Comparison of ENCODE assay signal across 9 cellular contexts in genomic region chr16:66324785-66325184, GRCh38. TPM values are rescaled to one million over a fixed set of nuclear protein-coding genes. Genes with fewer than 3 reads are reported as not detected.
DNase-seq lines count a peak whose midpoint lies in the region; ATAC-seq, FAIRE-seq and TF ChIP-seq lines count a peak whose summit lies in the region.
"Had no signal": no experiment of that assay in that cellular context is flagged by ENCODE, and none has a peak within 500 bp of the region (broad histone marks: within the 10 kb centered on the region; RNA-seq: fewer than 3 reads in every experiment).

No MANE protein-coding gene starts in this region.

- no peaks in the 10 kb centered on the region for H3K9me3 ChIP-seq in keratinocyte (ENCODE audit: control insufficient read depth, low read depth, low read length)
- H3K9me3 ChIP-seq: neutrophil had no signal

- no peaks in the 10 kb centered on the region for H4K20me1 ChIP-seq in keratinocyte (ENCODE audit: control insufficient read depth, extremely low read depth, insufficient read depth, low read length)

- H3K27me3 Mint-ChIP-seq in natural killer cell (ENCODE audit: low read depth in 2 of 2), result peaks cover 8 to 12% of the 10 kb centered on the region in 2 donors
- peaks cover 45 to 88% of the 10 kb centered on the region in 2 donors for H3K27me3 Mint-ChIP-seq in effector memory CD8-positive, alpha-beta T cell

- H3K4me3 Mint-ChIP-seq in natural killer cell, result no peak overlapping the region
- H3K4me3 Mint-ChIP-seq in effector memory CD8-positive, alpha-beta T cell, result no peak overlapping the region

- DNase-seq in COR-L47 (lab: John Stamatoyannopoulos, UW) (peak; percentile 26), HT-29 (ENCODE audit: low spot score) (peak; percentile 39), SKM-1 treated with dmso at 0.1 percent for 144 hours (lab: John Stamatoyannopoulos, UW; ENCODE audit: unreplicated experiment) (peak; percentile 31), keratinocyte (ENCODE audit: low read depth, low spot score) (no peak), natural killer cell (no peak), NCI-H2029 treated with DMSO at 0.1 percent for 48 hours (lab: John Stamatoyannopoulos, UW) (no peak)
- no peak for DNase-seq in effector memory CD8-positive, alpha-beta T cell

- no peak for FAIRE-seq in keratinocyte (lab: Jason Lieb, UNC)

- dilution Hi-C loops in keratinocyte (cut with MboI; ENCODE audit: extremely low pct_ligation_motif_present, low sequenced_read_pairs), result no loop called here

- no peaks in the 10 kb centered on the region for H3K9me3 Mint-ChIP-seq in natural killer cell
- no peaks in the 10 kb centered on the region for H3K9me3 Mint-ChIP-seq in effector memory CD8-positive, alpha-beta T cell

- H3K4me2 ChIP-seq in keratinocyte (ENCODE audit: control insufficient read depth, extremely low read depth, insufficient read depth, low read depth, low read length), result no peak overlapping the region

- H3K4me1 ChIP-seq in keratinocyte (ENCODE audit: control insufficient read depth, extremely low read depth, insufficient read depth, low read length), result peaks cover 7% of the 10 kb centered on the region

- no peaks in the 10 kb centered on the region for H3K4me1 Mint-ChIP-seq in natural killer cell
- peaks cover 0 to 3% of the 10 kb centered on the region in 2 donors for H3K4me1 Mint-ChIP-seq in effector memory CD8-positive, alpha-beta T cell (ENCODE audit: low read depth in 2 of 2)

- H3K27ac Mint-ChIP-seq in natural killer cell, result no peak overlapping the region
- no peak overlapping the region for H3K27ac Mint-ChIP-seq in effector memory CD8-positive, alpha-beta T cell

- no peaks in the 10 kb centered on the region for H3K9me1 ChIP-seq in keratinocyte (ENCODE audit: control insufficient read depth, extremely low read depth, insufficient read depth, low read length)

- intact Hi-C loops in natural killer cell (cut with micrococcal nuclease), result no loop called here

- no peaks in the 10 kb centered on the region for H3K36me3 Mint-ChIP-seq in natural killer cell
- H3K36me3 Mint-ChIP-seq in effector memory CD8-positive, alpha-beta T cell (ENCODE audit: insufficient read depth), result no peaks in the 10 kb centered on the region

- ATAC-seq in natural killer cell (no peak), HG03039 (IDR thresholded peaks at IDR 0.05; ENCODE audit: unreplicated experiment) (no peak)
- no peak for ATAC-seq in effector memory CD8-positive, alpha-beta T cell (replicated peaks)

- peaks cover 11% of the 10 kb centered on the region for H3K27me3 ChIP-seq in keratinocyte (ENCODE audit: control insufficient read depth, extremely low read depth, insufficient read depth, low read length)
- H3K27me3 ChIP-seq: neutrophil had no signal

- H3K4me3 ChIP-seq in keratinocyte (ENCODE audit: control insufficient read depth in 2 of 3, extremely low read depth in 1 of 3, insufficient read depth in 2 of 3, low read depth in 1 of 3, low read length in 3 of 3), result no peak overlapping the region

- no peak overlapping the region for H3K27ac ChIP-seq in keratinocyte (ENCODE audit: control insufficient read depth, insufficient read depth, low read length)
- H3K27ac ChIP-seq: neutrophil had no signal

- no peaks in the 10 kb centered on the region for H3K79me2 ChIP-seq in keratinocyte (ENCODE audit: control insufficient read depth, insufficient read depth, low read length)

- TF ChIP-seq CTCF in keratinocyte (optimal IDR thresholded peaks at IDR 0.05 in 1 of 3, IDR thresholded peaks at IDR 0.05 in 1 of 3, conservative IDR thresholded peaks at IDR 0.05 in 1 of 3; ENCODE audit: extremely low read depth in 1 of 3, insufficient read depth in 2 of 3, low read length in 3 of 3) (peak in 2 of 3 experiments; percentile 35 to 52), natural killer cell (IDR thresholded peaks at IDR 0.05) (no peak)

- H2AFZ ChIP-seq in keratinocyte (ENCODE audit: control insufficient read depth, low read length), result no peak overlapping the region

- no peak overlapping the region for H3K9ac ChIP-seq in keratinocyte (ENCODE audit: control insufficient read depth, extremely low read depth, insufficient read depth, low read length)

- no peaks in the 10 kb centered on the region for H3K36me3 ChIP-seq in keratinocyte (ENCODE audit: control insufficient read depth in 2 of 2, extremely low read depth in 1 of 2, insufficient read depth in 2 of 2, low read length in 2 of 2)
- H3K36me3 ChIP-seq: neutrophil had no signal

RNA-seq across cellular contexts. Expression of gene CDH5, which starts 41.7 kb away (rescaled TPM):
- total RNA-seq in HT-29 (2014; rRNA removed; shearing (Covaris generic)), result 0.05 TPM in 1 of 2 replicates, not detected in the other
- polyA plus RNA-seq in keratinocyte, result 0.02 to 0.05 TPM in 2 of 3 replicates, not detected in the other
- 0.85 TPM for polyA plus RNA-seq in keratinocyte (2011; ENCODE audit: low read depth)
- polyA plus RNA-seq in keratinocyte (2011; cell fraction: cytosol; rRNA removed), result 0.01 TPM in 1 of 2 replicates, not detected in the other
- polyA plus RNA-seq in keratinocyte (2011; cell fraction: nucleus; rRNA removed), result 0.06 and 0.12 TPM in 2 replicates
- polyA plus RNA-seq in keratinocyte (2012; ENCODE audit: low replicate concordance), result 0.06 TPM in 1 of 2 replicates, not detected in the other
- not detected in 3 replicates for polyA minus RNA-seq in keratinocyte
- polyA minus RNA-seq in keratinocyte (2011; cell fraction: cytosol; rRNA and poly(A)+ RNA removed), result not detected
- not detected in 2 replicates for polyA minus RNA-seq in keratinocyte (2011; cell fraction: nucleus; rRNA and poly(A)+ RNA removed)
- not detected for total RNA-seq in natural killer cell

Comparison
In these comparisons a context has a peak if more than half of its experiments do, and no peak if none do; other contexts are left out.
1. DNase-seq: peak in COR-L47 (single experiment), HT-29 (single experiment) and SKM-1 treated with dmso at 0.1 percent for 144 hours (single experiment); none in keratinocyte (single experiment), natural killer cell (single experiment), NCI-H2029 treated with DMSO at 0.1 percent for 48 hours (single experiment) and effector memory CD8-positive, alpha-beta T cell (0 of 3).